In genomic region chr5:93385665-93386064, GRCh38 we compare ENCODE assay signal across 24 cellular contexts.
A peak's percentile ranks its signal among the peaks of the same experiment; 100 is the strongest.
DNase-seq lines count a peak whose midpoint lies in the region; ATAC-seq and TF ChIP-seq lines count a peak whose summit lies in the region.
"Had no signal": no experiment of that assay in that cellular context is flagged by ENCODE, and none has a peak within 500 bp of the region (broad histone marks: within the 10 kb centered on the region; RNA-seq: fewer than 3 reads in every experiment).

No MANE protein-coding gene starts in this region.

- no peak for ATAC-seq in CD8-positive, alpha-beta T cell
- ATAC-seq: A549, left lobe of liver had no signal

- CTCF ChIA-PET in CD8-positive, alpha-beta memory T cell (lab: Charles Lee) = no interaction called here
- CTCF ChIA-PET in CD8-positive, alpha-beta T cell (lab: Charles Lee) = no interaction called here

- H3K9me3 ChIP-seq in CD8-positive, alpha-beta memory T cell (ENCODE audit: low read length) = no peaks in the 10 kb centered on the region
- no peaks in the 10 kb centered on the region for H3K9me3 ChIP-seq in CD8-positive, alpha-beta T cell (ENCODE audit: low read length)
- H3K9me3 ChIP-seq: A549, SJCRH30, uterus had no signal

- TF ChIP-seq CTCF in AG09309 (IDR thresholded peaks at IDR 0.05; ENCODE audit: control insufficient read depth, insufficient read depth, low read depth, low read length, missing control alignments) (no peak), astrocyte of the spinal cord (IDR thresholded peaks at IDR 0.05; ENCODE audit: low read depth, low read length) (no peak)
- TF ChIP-seq CTCF in CD8-positive, alpha-beta T cell (IDR thresholded peaks at IDR 0.05) = no peak

- no peak overlapping the region for H3K4me3 Mint-ChIP-seq in CD8-positive, alpha-beta memory T cell
- H3K4me3 Mint-ChIP-seq in CD8-positive, alpha-beta T cell = no peak overlapping the region
- H3K4me3 Mint-ChIP-seq: neural progenitor cell; T-helper 1 cell treated with Interleukin-12 subunit alpha and Interleukin-12 subunit beta and Interleukin-4 antibody, amounts not matched to agents 30 μg/mL and 1 μg/mL, for 36 hours had no signal

- no peak overlapping the region for H3K27ac Mint-ChIP-seq in CD8-positive, alpha-beta memory T cell
- H3K27ac Mint-ChIP-seq in CD8-positive, alpha-beta T cell = no peak overlapping the region
- H3K27ac Mint-ChIP-seq: neural progenitor cell; T-helper 1 cell treated with Interleukin-12 subunit alpha and Interleukin-12 subunit beta and Interleukin-4 antibody, amounts not matched to agents 30 μg/mL and 1 μg/mL, for 36 hours had no signal

- intact Hi-C loops in posterior cingulate gyrus (cut with DNase I) = no loop called here
- intact Hi-C loops in head of caudate nucleus (cut with DNase I) = no loop called here
- intact Hi-C loops in CD8-positive, alpha-beta T cell (cut with DNase I, micrococcal nuclease) = no loop called here

- H3K9me3 Mint-ChIP-seq in CD8-positive, alpha-beta memory T cell = peaks cover 0 to 6% (median 0%) of the 10 kb centered on the region in 5 donors
- H3K9me3 Mint-ChIP-seq in CD8-positive, alpha-beta T cell = no peaks in the 10 kb centered on the region
- H3K9me3 Mint-ChIP-seq: T-helper 1 cell treated with Interleukin-12 subunit alpha and Interleukin-12 subunit beta and Interleukin-4 antibody, amounts not matched to agents 30 μg/mL and 1 μg/mL, for 36 hours had no signal

- POLR2A ChIA-PET in CD8-positive, alpha-beta memory T cell (lab: Charles Lee) = no interaction called here
- POLR2A ChIA-PET in CD8-positive, alpha-beta T cell (lab: Charles Lee) = no interaction called here

- no peaks in the 10 kb centered on the region for H3K27me3 Mint-ChIP-seq in CD8-positive, alpha-beta memory T cell
- H3K27me3 Mint-ChIP-seq in CD8-positive, alpha-beta T cell (ENCODE audit: low read depth) = no peaks in the 10 kb centered on the region

- H3K36me3 Mint-ChIP-seq in CD8-positive, alpha-beta memory T cell = no peaks in the 10 kb centered on the region
- H3K36me3 Mint-ChIP-seq in CD8-positive, alpha-beta T cell = no peaks in the 10 kb centered on the region
- H3K36me3 Mint-ChIP-seq: neural progenitor cell had no signal

- H3K4me1 Mint-ChIP-seq in CD8-positive, alpha-beta memory T cell = no peaks in the 10 kb centered on the region
- H3K4me1 Mint-ChIP-seq in CD8-positive, alpha-beta T cell (ENCODE audit: low read depth) = no peaks in the 10 kb centered on the region

- H3K4me1 ChIP-seq in CD8-positive, alpha-beta memory T cell (ENCODE audit: insufficient read depth, low read length) = no peaks in the 10 kb centered on the region
- no peaks in the 10 kb centered on the region for H3K4me1 ChIP-seq in CD8-positive, alpha-beta T cell (ENCODE audit: insufficient read depth, low read length)
- H3K4me1 ChIP-seq: A549, spleen, uterus had no signal

- no peaks in the 10 kb centered on the region for H3K27me3 ChIP-seq in CD8-positive, alpha-beta memory T cell (ENCODE audit: insufficient read depth, low read length, poor library complexity, severe bottlenecking)
- no peaks in the 10 kb centered on the region for H3K27me3 ChIP-seq in CD8-positive, alpha-beta T cell (ENCODE audit: insufficient read depth, low read length)
- H3K27me3 ChIP-seq: neural progenitor cell, SJCRH30, spleen, uterus had no signal

- no peaks in the 10 kb centered on the region for H3K36me3 ChIP-seq in CD8-positive, alpha-beta memory T cell (ENCODE audit: insufficient read depth, low read length)
- H3K36me3 ChIP-seq in CD8-positive, alpha-beta T cell (ENCODE audit: insufficient read depth, low read length) = no peaks in the 10 kb centered on the region
- H3K36me3 ChIP-seq: neural progenitor cell, SJCRH30, spleen, uterus had no signal

- H3K4me3 ChIP-seq in AG09309 (ENCODE audit: control insufficient read depth, low read depth, low read length) (no peak overlapping the region), astrocyte of the spinal cord (ENCODE audit: low read depth, low read length) (no peak overlapping the region)
- no peak overlapping the region for H3K4me3 ChIP-seq in CD8-positive, alpha-beta memory T cell (ENCODE audit: low read length)
- no peak overlapping the region for H3K4me3 ChIP-seq in CD8-positive, alpha-beta T cell (ENCODE audit: low read depth, low read length)
- H3K4me3 ChIP-seq: A549, neural progenitor cell, SJCRH30, spleen, uterus had no signal

- in situ Hi-C loops in astrocyte of the spinal cord (cut with HindIII; ENCODE audit: low sequenced_read_pairs) = no loop called here

- peak; percentile 42 for DNase-seq in AG09309 (ENCODE audit: low read depth)
- DNase-seq in M059J (ENCODE audit: low read depth) = peak; percentile 49
- DNase-seq in astrocyte of the spinal cord (ENCODE audit: low read depth, low spot score) = peak; percentile 62
- peak; percentile 37 for DNase-seq in glomerular visceral epithelial cell (ENCODE audit: extremely low spot score)
- DNase-seq in posterior cingulate gyrus = no peak
- DNase-seq in CD8-positive, alpha-beta memory T cell = no peak
- DNase-seq in head of caudate nucleus = no peak
- DNase-seq in CD8-positive, alpha-beta T cell = no peak
- DNase-seq: activated CD4-positive, alpha-beta T cell treated with anti-CD3 and anti-CD28 coated beads, Interleukin-2, amount 50 U/mL, for 4 hours; activated gamma-delta T cell; DMS79; Karpas-422; midbrain; NCI-H1092 treated with DMSO at 0.1 percent for 48 hours; NCI-H2081; NCI-H526 treated with DMSO at 0.1 percent for 48 hours; SJCRH30; spleen; stimulated activated CD8-positive, alpha-beta memory T cell treated with anti-CD3 and anti-CD28 coated beads, Interleukin-4, amount 100 ng/mL, for 48 hours; uterus had no signal

- H3K27ac ChIP-seq in CD8-positive, alpha-beta memory T cell (ENCODE audit: low read depth, low read length) = no peak overlapping the region
- no peak overlapping the region for H3K27ac ChIP-seq in CD8-positive, alpha-beta T cell (ENCODE audit: low read depth, low read length)
- H3K27ac ChIP-seq: A549, neural progenitor cell, SJCRH30, spleen, uterus had no signal

Comparison
In these comparisons a context has a peak if more than half of its experiments do, and no peak if none do; other contexts are left out.
1. DNase-seq: peak in AG09309 (single experiment), M059J (single experiment), astrocyte of the spinal cord (single experiment) and glomerular visceral epithelial cell (single experiment); none in posterior cingulate gyrus (0 of 10), CD8-positive, alpha-beta memory T cell (0 of 5), head of caudate nucleus (0 of 42) and CD8-positive, alpha-beta T cell (0 of 7).